ENCODE assay signal across 17 cellular contexts in the genomic region with DNA sequence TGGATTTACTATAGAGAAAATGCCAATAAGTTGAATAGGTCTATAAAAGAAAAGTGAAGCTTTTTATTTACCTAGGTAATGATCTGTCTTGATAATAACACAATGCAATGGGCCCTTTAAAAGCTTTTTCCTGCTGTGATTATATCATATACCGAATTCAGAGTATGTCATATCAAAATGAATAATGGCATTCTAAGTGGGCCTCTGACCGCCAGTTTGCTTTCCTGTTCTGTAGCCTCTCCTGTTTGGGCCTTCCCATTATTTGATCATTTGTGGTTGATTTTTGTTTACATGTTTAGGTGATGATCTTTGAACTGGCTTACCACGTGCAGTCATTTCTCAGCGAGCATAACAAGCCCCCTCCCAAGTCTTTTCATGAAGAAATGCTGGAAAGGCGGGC. TPM values are rescaled to one million over a fixed set of nuclear protein-coding genes. Genes with fewer than 3 reads are reported as not detected.
"Had no signal": no experiment of that assay in that cellular context is flagged by ENCODE, and none has a peak within 500 bp of the region (broad histone marks: within the 10 kb centered on the region; RNA-seq: fewer than 3 reads in every experiment).

No MANE protein-coding gene starts in this region.

- H3K9me3 Mint-ChIP-seq: activated T-cell treated with anti-CD3 and anti-CD28 coated beads, Interleukin-2, amount 50 U/mL, for 4 hours had no signal

- H3K27me3 ChIP-seq: hepatocyte, sigmoid colon, upper lobe of left lung had no signal

- ATAC-seq: activated CD4-positive, CD25-positive, alpha-beta regulatory T cell treated with anti-CD3 and anti-CD28 coated beads, Interleukin-2, amount 50 U/mL, for 24 hours; activated T-cell treated with anti-CD3 and anti-CD28 coated beads, Interleukin-2, amount 50 U/mL, for 4 hours; left ventricle myocardium superior; T-helper 17 cell had no signal

- H3K27ac ChIP-seq: coronary artery, epithelial cell of prostate, hepatocyte, sigmoid colon, upper lobe of left lung had no signal

- H3K27ac Mint-ChIP-seq: nephron, T-helper 17 cell had no signal

- H3K27me3 Mint-ChIP-seq: activated CD8-positive, alpha-beta memory T cell treated with anti-CD3 and anti-CD28 coated beads, Interleukin-2, amount 10 ng/mL, durations not matched to agents 7 days and 5 days; T-helper 17 cell had no signal

- H3K4me2 ChIP-seq: hepatocyte had no signal

- H3K79me2 ChIP-seq: hepatocyte had no signal

- H3K4me3 Mint-ChIP-seq: activated CD8-positive, alpha-beta memory T cell treated with anti-CD3 and anti-CD28 coated beads, Interleukin-2, amount 10 ng/mL, durations not matched to agents 7 days and 5 days; activated T-cell treated with anti-CD3 and anti-CD28 coated beads, Interleukin-2, amount 50 U/mL, for 4 hours; nephron; T-helper 17 cell had no signal

- H2AFZ ChIP-seq: hepatocyte had no signal

- DNase-seq: activated CD4-positive, alpha-beta T cell treated with anti-CD3 and anti-CD28 coated beads, Interleukin-2, amount 50 U/mL, for 48 hours; activated CD8-positive, alpha-beta memory T cell treated with anti-CD3 and anti-CD28 coated beads, Interleukin-2, amount 10 ng/mL, durations not matched to agents 7 days and 5 days; activated T-cell treated with anti-CD3 and anti-CD28 coated beads, Interleukin-2, amount 50 U/mL, for 4 hours; effector memory CD4-positive, alpha-beta T cell; kidney; left ventricle myocardium superior; mesendoderm; sigmoid colon; stimulated activated CD4-positive, alpha-beta T cell treated with anti-CD3 and anti-CD28 coated beads, Interleukin-12 subunit alpha, Interleukin-12 subunit beta, amount 100 ng/mL, for 4 hours; stimulated activated naive CD4-positive, alpha-beta T cell; T-helper 17 cell; upper lobe of left lung had no signal

- H3K9me3 ChIP-seq: sigmoid colon, upper lobe of left lung had no signal

RNA-seq across cellular contexts. Expression of gene GPR176, which starts 28.8 kb away (rescaled TPM):
- total RNA-seq: activated CD8-positive, alpha-beta memory T cell treated with anti-CD3 and anti-CD28 coated beads, Interleukin-2, amount 10 ng/mL, durations not matched to agents 7 days and 5 days; T-helper 17 cell had no signal
